18 cellular contexts compared by ENCODE assay signal in the genomic region with DNA sequence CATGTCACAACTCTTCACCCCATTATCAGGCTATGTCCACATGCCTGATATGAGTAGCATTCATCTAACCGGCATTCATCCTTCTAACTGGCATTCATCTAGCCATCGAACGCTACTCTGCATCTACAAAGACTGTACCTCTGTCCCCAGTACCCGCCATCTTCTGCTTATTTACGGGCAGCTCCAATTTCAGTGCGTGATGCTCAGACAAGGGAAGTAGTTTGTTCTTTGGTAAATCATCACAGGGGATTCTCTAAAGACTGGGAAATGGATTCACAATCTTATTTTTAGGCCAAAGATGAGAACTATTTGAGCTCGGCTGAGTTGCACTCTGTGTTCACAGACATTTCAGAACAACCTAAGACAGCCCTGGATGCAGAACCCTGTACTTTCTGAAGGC. TPM values are rescaled to one million over a fixed set of nuclear protein-coding genes. Genes with fewer than 3 reads are reported as not detected.
DNase-seq lines count a peak whose midpoint lies in the region; ATAC-seq and TF ChIP-seq lines count a peak whose summit lies in the region.
"Had no signal": no experiment of that assay in that cellular context is flagged by ENCODE, and none has a peak within 500 bp of the region (broad histone marks: within the 10 kb centered on the region; RNA-seq: fewer than 3 reads in every experiment).

No MANE protein-coding gene starts in this region.

- TF ChIP-seq POLR2A in IMR-90 (IDR thresholded peaks at IDR 0.05; ENCODE audit: low read depth, low read length) (no peak), Peyer's patch (IDR thresholded peaks at IDR 0.05) (no peak)

- no peak overlapping the region for H4K8ac ChIP-seq in IMR-90 (ENCODE audit: low read depth in 2 of 2, low read length in 2 of 2)

- H3K27ac ChIP-seq in CD4-positive, alpha-beta memory T cell (ENCODE audit: low read depth, low read length): no peak overlapping the region
- H3K27ac ChIP-seq in IMR-90 (ENCODE audit: insufficient read depth, low read length) (no peak overlapping the region), Peyer's patch (no peak overlapping the region)
- H3K27ac ChIP-seq: HL-60, PC-9 had no signal

- H3K4me1 ChIP-seq in CD4-positive, alpha-beta memory T cell (ENCODE audit: insufficient read depth, low read length): peaks cover 38% of the 10 kb centered on the region
- H3K4me1 ChIP-seq in IMR-90 (ENCODE audit: control insufficient read depth, insufficient read depth, low read length) (no peaks in the 10 kb centered on the region; the same call in 1 of the 2 replicates), Peyer's patch (no peaks in the 10 kb centered on the region)

- H3K27me3 ChIP-seq in CD4-positive, alpha-beta memory T cell (ENCODE audit: insufficient read depth, low read length): no peaks in the 10 kb centered on the region
- H3K27me3 ChIP-seq in IMR-90 (ENCODE audit: control insufficient read depth, insufficient read depth, low read length) (no peaks in the 10 kb centered on the region), Peyer's patch (no peaks in the 10 kb centered on the region)

- TF ChIP-seq CTCF in IMR-90 (conservative IDR thresholded peaks at IDR 0.05; ENCODE audit: low read depth, low read length): no peak
- no peak for TF ChIP-seq CTCF in nephron progenitor cell (IDR thresholded peaks at IDR 0.05)
- TF ChIP-seq CTCF in Peyer's patch (IDR thresholded peaks at IDR 0.05): no peak

- BruUV-seq in IMR-90 (replicated peaks; lab: Mats Ljungman, UMichigan): no TSS peak

- no peak overlapping the region for H4K91ac ChIP-seq in IMR-90 (ENCODE audit: insufficient read depth, low read depth, low read length)

- intact Hi-C loops in CD4-positive, alpha-beta memory T cell (cut with micrococcal nuclease): no loop called here
- intact Hi-C loops in IMR-90 (cut with micrococcal nuclease): no loop called here

- no peak overlapping the region for H3K4ac ChIP-seq in IMR-90 (ENCODE audit: low read depth, low read length)

- no peak for ATAC-seq in IMR-90 (ENCODE audit: low read depth)
- ATAC-seq: GM23338, SK-N-SH treated with all-trans-retinoic acid at 6 μM for 48 hours had no signal

- in situ Hi-C loops in IMR-90 (cut with MboI; ENCODE audit: low sequenced_read_pairs): no loop called here

- H3K4me1 Mint-ChIP-seq in CD4-positive, alpha-beta memory T cell: peaks cover 33 to 63% (median 51%) of the 10 kb centered on the region in 4 donors
- peaks cover 12% of the 10 kb centered on the region for H3K4me1 Mint-ChIP-seq in nephron progenitor cell
- H3K4me1 Mint-ChIP-seq: GM23338 had no signal

- H3K27me3 Mint-ChIP-seq in CD4-positive, alpha-beta memory T cell: no peaks in the 10 kb centered on the region
- peaks cover 4% of the 10 kb centered on the region for H3K27me3 Mint-ChIP-seq in nephron progenitor cell (ENCODE audit: low read depth, poor library complexity)

- TF ChIP-seq RAD21 in IMR-90 (IDR thresholded peaks at IDR 0.05; ENCODE audit: low read length): no peak

- POLR2A ChIA-PET in CD4-positive, alpha-beta memory T cell (lab: Charles Lee; ENCODE audit: partially characterized antibody): interaction anchor here (0.5 to 4.5 kb wide), 3 partner anchors 8 to 40 kb away, joined by 3 to 30 read pairs (median 3); no protein-coding TSS in a partner anchor
- POLR2A ChIA-PET in IMR-90 (lab: Charles Lee; ENCODE audit: unreplicated experiment): interaction anchor here (0.6 kb wide), 1 partner anchor 75 kb away, joined by 3 read pairs; no protein-coding TSS in a partner anchor

- peaks cover 26 to 72% of the 10 kb centered on the region in 2 experiments for H3K79me1 ChIP-seq in IMR-90 (ENCODE audit: low read depth in 1 of 2, low read length in 2 of 2)

- no peak overlapping the region for H3K23ac ChIP-seq in IMR-90 (ENCODE audit: low read depth, low read length)

- peaks cover 0 to 13% of the 10 kb centered on the region in 2 donors for H3K36me3 Mint-ChIP-seq in CD4-positive, alpha-beta memory T cell
- no peaks in the 10 kb centered on the region for H3K36me3 Mint-ChIP-seq in nephron progenitor cell (ENCODE audit: low read depth)

- no peak overlapping the region for H3K4me3 ChIP-seq in CD4-positive, alpha-beta memory T cell (ENCODE audit: low read length in 2 of 2)
- H3K4me3 ChIP-seq in IMR-90 (ENCODE audit: insufficient read depth, low read depth, low read length) (no peak overlapping the region), Peyer's patch (no peak overlapping the region)
- H3K4me3 ChIP-seq: GM23338, PC-9 had no signal

- H2BK20ac ChIP-seq in IMR-90 (ENCODE audit: low read depth, low read length): no peak overlapping the region

- CTCF ChIA-PET in CD4-positive, alpha-beta memory T cell (lab: Charles Lee; ENCODE audit: partially characterized antibody): interaction anchor here (0.6 to 4.3 kb wide), 3 partner anchors 14 to 53 kb away, joined by 3 to 22 read pairs (median 4); no protein-coding TSS in a partner anchor
- CTCF ChIA-PET in IMR-90 (lab: Yijun Ruan, JAX): interaction anchor here (0.9 kb wide), 1 partner anchor 14 kb away, joined by 3 read pairs; no protein-coding TSS in a partner anchor

- peak overlapping the region in 6 of 7 donors; percentile 7 to 75 (median 46) for H3K27ac Mint-ChIP-seq in CD4-positive, alpha-beta memory T cell
- peak overlapping the region; percentile 37 for H3K27ac Mint-ChIP-seq in nephron progenitor cell
- H3K27ac Mint-ChIP-seq: GM23338 had no signal

- dilution Hi-C loops in IMR-90 (cut with HindIII; ENCODE audit: low sequenced_read_pairs, unreplicated experiment): no loop called here

- H3K4me3 Mint-ChIP-seq in CD4-positive, alpha-beta memory T cell: no peak overlapping the region
- no peak overlapping the region for H3K4me3 Mint-ChIP-seq in nephron progenitor cell
- H3K4me3 Mint-ChIP-seq: GM23338 had no signal

- no peak overlapping the region for H2BK15ac ChIP-seq in IMR-90 (ENCODE audit: low read depth, low read length)

- H2AK9ac ChIP-seq in IMR-90 (replicated peaks; ENCODE audit: low read depth, low read length, poor library complexity): peak overlapping the region; percentile 28

- no peak overlapping the region for H2BK5ac ChIP-seq in IMR-90 (ENCODE audit: low read depth, low read length, poor library complexity, severe bottlenecking)

- no peak for DNase-seq in CD4-positive, alpha-beta memory T cell
- no peak for DNase-seq in IMR-90
- DNase-seq in nephron progenitor cell: no peak
- no peak for DNase-seq in Peyer's patch
- DNase-seq in NCI-H2107 treated with DMSO at 0.1 percent for 48 hours (lab: John Stamatoyannopoulos, UW; ENCODE audit: unreplicated experiment): no peak
- DNase-seq: ACHN, KG1, NCI-H1092, NCI-H1694 treated with DMSO at 0.1 percent for 48 hours, NCI-H2171 treated with DMSO at 0.1 percent for 48 hours, NCI-H774, PC-9, SHP77 had no signal

- H3K4me2 ChIP-seq in IMR-90 (ENCODE audit: low read depth, low read length): no peak overlapping the region
- H3K4me2 ChIP-seq: GM23338, PC-9 had no signal

- H3K18ac ChIP-seq in IMR-90 (ENCODE audit: low read depth, low read length): no peak overlapping the region

- H3K9me3 Mint-ChIP-seq in CD4-positive, alpha-beta memory T cell: no peaks in the 10 kb centered on the region
- no peaks in the 10 kb centered on the region for H3K9me3 Mint-ChIP-seq in nephron progenitor cell
- H3K9me3 Mint-ChIP-seq: GM23338 had no signal

- H3K9me1 ChIP-seq in IMR-90 (ENCODE audit: insufficient read depth, low read length): peaks cover 4% of the 10 kb centered on the region; the same call in 1 of the 2 replicates

- no peak overlapping the region for H3K9ac ChIP-seq in IMR-90 (ENCODE audit: low read depth, low read length)

- no peak overlapping the region for H2BK120ac ChIP-seq in IMR-90 (ENCODE audit: low read depth, low read length)

- H2AK5ac ChIP-seq in IMR-90 (ENCODE audit: low read depth, low read length): no peak overlapping the region

- WGBS in IMR-90 (ENCODE audit: extremely low coverage in 2 of 2, insufficient read length in 1 of 2), 2 experiments: 93% methylated on average over 2 of the region's 7 CpGs; no CpG with 5 or more reads in 1 of the 2 experiments

- no peak overlapping the region for H4K5ac ChIP-seq in IMR-90 (ENCODE audit: low read depth, low read length)

- 0 out of 2 replicates have a peak overlapping the region, but pooled peaks have one; percentile 2 for H3K14ac ChIP-seq in IMR-90 (replicated peaks; ENCODE audit: low read depth, low read length)

- peaks cover 7% of the 10 kb centered on the region for H3K36me3 ChIP-seq in CD4-positive, alpha-beta memory T cell (ENCODE audit: insufficient read depth, low read length)
- H3K36me3 ChIP-seq in IMR-90 (ENCODE audit: control insufficient read depth, insufficient read depth, low read length) (peaks cover 1% of the 10 kb centered on the region; the same call in 1 of the 2 replicates), Peyer's patch (no peaks in the 10 kb centered on the region)

- no peak overlapping the region for H3K56ac ChIP-seq in IMR-90 (ENCODE audit: extremely low read depth, insufficient read depth, low read length)

- no peaks in the 10 kb centered on the region for H3K9me3 ChIP-seq in CD4-positive, alpha-beta memory T cell (ENCODE audit: control insufficient read depth in 1 of 2, low read length in 2 of 2)
- H3K9me3 ChIP-seq in IMR-90 (ENCODE audit: control insufficient read depth, insufficient read depth, low read length) (no peaks in the 10 kb centered on the region), Peyer's patch (no peaks in the 10 kb centered on the region)

- no peak overlapping the region for H2AFZ ChIP-seq in IMR-90 (replicated peaks; ENCODE audit: low read length, poor library complexity)
- H2AFZ ChIP-seq: GM23338, PC-9 had no signal

- H4K20me1 ChIP-seq in IMR-90 (ENCODE audit: insufficient read depth, low read length): peaks cover 28% of the 10 kb centered on the region

RNA-seq across cellular contexts. Expression of a gene that starts 39.4 kb away (rescaled TPM):
- total RNA-seq in CD4-positive, alpha-beta memory T cell: 100 to 1,000 TPM; 244 to 261 TPM
- polyA plus RNA-seq in CD4-positive, alpha-beta memory T cell: 100 to 1,000 TPM in 1 of 2 donors, 10 to 100 TPM in 1; 91.3 to 146 TPM
- total RNA-seq in IMR-90 (2012; rRNA removed) (21.7 and 24.4 TPM in 2 replicates), Peyer's patch (100 to 1,000 TPM in 1 of 4 donors, 10 to 100 TPM in 3; 36.3 to 128 (median 68.1) TPM)
- polyA plus RNA-seq in IMR-90 (2012; rRNA removed): 28.7 and 29.6 TPM in 2 replicates
- polyA plus RNA-seq in IMR-90 (2012; cell fraction: cytosol; rRNA removed): 11.6 and 14.8 TPM in 2 replicates
- polyA plus RNA-seq in IMR-90 (2012; cell fraction: nucleus; rRNA removed; ENCODE audit: low replicate concordance): 95.5 and 119 TPM in 2 replicates

RNA-seq across cellular contexts. Expression of a gene that starts 42.5 kb away (rescaled TPM):
- 10 to 100 TPM; 23.9 to 25.3 TPM for total RNA-seq in CD4-positive, alpha-beta memory T cell
- 10 to 100 TPM; 12.9 to 17.9 TPM for polyA plus RNA-seq in CD4-positive, alpha-beta memory T cell
- total RNA-seq in IMR-90 (2012; rRNA removed) (4.4 and 8.1 TPM in 2 replicates), Peyer's patch (10 to 100 TPM; 13.2 to 71.4 (median 44.3) TPM)
- 5.2 and 6.1 TPM in 2 replicates for polyA plus RNA-seq in IMR-90 (2012; rRNA removed)
- 6.2 and 10.2 TPM in 2 replicates for polyA plus RNA-seq in IMR-90 (2012; cell fraction: cytosol; rRNA removed)
- 17.1 and 33.1 TPM in 2 replicates for polyA plus RNA-seq in IMR-90 (2012; cell fraction: nucleus; rRNA removed; ENCODE audit: low replicate concordance)

RNA-seq across cellular contexts. Expression of a gene that starts 51.5 kb away (rescaled TPM):
- not detected for total RNA-seq in CD4-positive, alpha-beta memory T cell
- not detected for polyA plus RNA-seq in CD4-positive, alpha-beta memory T cell
- total RNA-seq in IMR-90 (2012; rRNA removed): not detected in 2 replicates
- not detected in 2 replicates for polyA plus RNA-seq in IMR-90 (2012; rRNA removed)
- polyA plus RNA-seq in IMR-90 (2012; cell fraction: cytosol; rRNA removed): not detected in 2 replicates
- not detected in 2 replicates for polyA plus RNA-seq in IMR-90 (2012; cell fraction: nucleus; rRNA removed; ENCODE audit: low replicate concordance)
- not detected for total RNA-seq in Peyer's patch
- total RNA-seq: GM23338, MCF 10A, NCI-H460, PC-9 had no signal
- polyA plus RNA-seq: GM23338 had no signal

RNA-seq across cellular contexts. Expression of a gene that starts 51.5 kb away (rescaled TPM):
- total RNA-seq in CD4-positive, alpha-beta memory T cell: 100 to 1,000 TPM; 130 to 133 TPM
- polyA plus RNA-seq in CD4-positive, alpha-beta memory T cell: 10 to 100 TPM; 66.7 to 94.6 TPM
- total RNA-seq in IMR-90 (2012; rRNA removed): 1.3 and 1.4 TPM in 2 replicates
- 1.4 and 1.5 TPM in 2 replicates for polyA plus RNA-seq in IMR-90 (2012; rRNA removed)
- 1.9 and 2.0 TPM in 2 replicates for polyA plus RNA-seq in IMR-90 (2012; cell fraction: cytosol; rRNA removed)
- polyA plus RNA-seq in IMR-90 (2012; cell fraction: nucleus; rRNA removed; ENCODE audit: low replicate concordance): 5.2 and 5.6 TPM in 2 replicates
- 10 to 100 TPM; 11.2 to 80.0 (median 34.5) TPM for total RNA-seq in Peyer's patch

RNA-seq across cellular contexts. Expression of a gene that starts 55.8 kb away (rescaled TPM):
- total RNA-seq in CD4-positive, alpha-beta memory T cell: under 1 TPM; 0.09 to 0.11 TPM
- polyA plus RNA-seq in CD4-positive, alpha-beta memory T cell: not detected
- not detected in 2 replicates for total RNA-seq in IMR-90 (2012; rRNA removed)
- polyA plus RNA-seq in IMR-90 (2012; rRNA removed): 0.03 and 0.06 TPM in 2 replicates
- polyA plus RNA-seq in IMR-90 (2012; cell fraction: cytosol; rRNA removed): 0.02 and 0.05 TPM in 2 replicates
- 0.09 and 0.11 TPM in 2 replicates for polyA plus RNA-seq in IMR-90 (2012; cell fraction: nucleus; rRNA removed; ENCODE audit: low replicate concordance)
- total RNA-seq in Peyer's patch: under 1 TPM in 2 of 4 donors, not detected in 2; 0.47 to 0.80 TPM
- total RNA-seq: MCF 10A, PC-9 had no signal
